ENCODE assay signal across 38 cellular contexts in the genomic region with DNA sequence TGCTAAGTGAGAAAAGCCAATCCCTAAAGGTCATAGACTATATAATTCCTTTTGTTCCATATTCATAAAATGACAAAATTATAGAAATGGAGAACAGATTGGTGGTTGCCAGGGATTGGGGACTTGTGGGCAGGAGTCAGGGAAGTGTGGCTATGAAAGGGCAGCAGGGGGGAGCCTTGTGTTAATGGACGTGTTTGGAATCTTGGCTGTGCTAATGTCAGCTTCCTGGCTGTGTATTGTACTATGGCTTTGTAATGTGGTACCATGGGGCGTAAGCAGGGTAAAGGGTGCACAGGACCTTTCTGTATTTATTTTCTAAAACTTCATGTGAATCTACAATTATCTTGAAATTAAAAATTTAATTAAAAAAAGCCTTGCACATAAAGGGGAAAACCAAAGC.
"Had no signal": no experiment of that assay in that cellular context is flagged by ENCODE, and none has a peak within 500 bp of the region (broad histone marks: within the 10 kb centered on the region; RNA-seq: fewer than 3 reads in every experiment).

No MANE protein-coding gene starts in this region.

- H3K9me3 Mint-ChIP-seq: activated CD4-positive, alpha-beta memory T cell treated with anti-CD3 and anti-CD28 coated beads, Interleukin-2, amount 10 ng/mL, durations not matched to agents 7 days and 5 days; activated CD4-positive, alpha-beta T cell treated with anti-CD3 and anti-CD28 coated beads, Interleukin-2, amount 10 ng/mL, durations not matched to agents 7 days and 5 days; activated naive CD4-positive, alpha-beta T cell treated with anti-CD3 and anti-CD28 coated beads for 36 hours; activated naive CD4-positive, alpha-beta T cell treated with anti-CD3 and anti-CD28 coated beads, Interleukin-2, amount 50 U/mL, for 24 hours; activated naive CD8-positive, alpha-beta T cell treated with anti-CD3 and anti-CD28 coated beads, Interleukin-2, amount 10 ng/mL, durations not matched to agents 7 days and 5 days; activated naive CD8-positive, alpha-beta T cell treated with anti-CD3 and anti-CD28 coated beads, Interleukin-2, amount 50 U/mL, for 24 hours; activated T-cell treated with anti-CD3 and anti-CD28 coated beads, Interleukin-2, amount 50 U/mL, for 24 hours; activated T-helper 2 cell treated with anti-CD3 and anti-CD28 coated beads, Interferon-gamma antibody, Interleukin-2, Interleukin-4, amounts not matched to agents 10 μg/mL and 5 μg/mL and 100 μg/mL, durations not matched to agents 14 hours and 24 hours and 36 hours; central memory CD8-positive, alpha-beta T cell; T-helper 1 cell treated with Interleukin-12 subunit alpha and Interleukin-12 subunit beta and Interleukin-4 antibody, amounts not matched to agents 30 μg/mL and 1 μg/mL, for 36 hours; T-helper 2 cell treated with Interferon-gamma antibody and Interleukin-4, amounts not matched to agents 5 μg/mL and 100 μg/mL, for 36 hours; WTC11 had no signal

- H3K27ac ChIP-seq: ascending aorta, brain microvascular endothelial cell, breast epithelium, WERI-Rb-1 had no signal

- H3K4me1 Mint-ChIP-seq: activated CD4-positive, alpha-beta memory T cell treated with anti-CD3 and anti-CD28 coated beads, Interleukin-2, amount 10 ng/mL, durations not matched to agents 7 days and 5 days; activated CD4-positive, alpha-beta T cell treated with anti-CD3 and anti-CD28 coated beads for 36 hours; activated CD4-positive, alpha-beta T cell treated with anti-CD3 and anti-CD28 coated beads, Interleukin-2, amount 10 ng/mL, durations not matched to agents 7 days and 5 days; activated CD8-positive, alpha-beta memory T cell treated with anti-CD3 and anti-CD28 coated beads, Interleukin-2, amount 10 ng/mL, durations not matched to agents 7 days and 5 days; activated naive CD4-positive, alpha-beta T cell treated with anti-CD3 and anti-CD28 coated beads, Interleukin-2, amount 50 U/mL, for 24 hours; activated naive CD8-positive, alpha-beta T cell treated with anti-CD3 and anti-CD28 coated beads, Interleukin-2, amount 10 ng/mL, durations not matched to agents 7 days and 5 days; activated naive CD8-positive, alpha-beta T cell treated with anti-CD3 and anti-CD28 coated beads, Interleukin-2, amount 50 U/mL, for 24 hours; central memory CD8-positive, alpha-beta T cell had no signal

- H3K4me3 Mint-ChIP-seq: activated CD4-positive, alpha-beta memory T cell treated with anti-CD3 and anti-CD28 coated beads, Interleukin-2, amount 10 ng/mL, durations not matched to agents 7 days and 5 days; activated CD4-positive, alpha-beta T cell treated with anti-CD3 and anti-CD28 coated beads for 36 hours; activated CD4-positive, alpha-beta T cell treated with anti-CD3 and anti-CD28 coated beads, Interleukin-2, amount 10 ng/mL, durations not matched to agents 7 days and 5 days; activated CD8-positive, alpha-beta memory T cell treated with anti-CD3 and anti-CD28 coated beads, Interleukin-2, amount 10 ng/mL, durations not matched to agents 7 days and 5 days; activated CD8-positive, alpha-beta T cell treated with anti-CD3 and anti-CD28 coated beads, Interleukin-2, amount 10 ng/mL, durations not matched to agents 7 days and 5 days; activated naive CD4-positive, alpha-beta T cell treated with anti-CD3 and anti-CD28 coated beads for 36 hours; activated naive CD4-positive, alpha-beta T cell treated with anti-CD3 and anti-CD28 coated beads, Interleukin-2, amount 50 U/mL, for 24 hours; activated naive CD8-positive, alpha-beta T cell; activated naive CD8-positive, alpha-beta T cell treated with anti-CD3 and anti-CD28 coated beads, Interleukin-2, amount 10 ng/mL, durations not matched to agents 7 days and 5 days; activated naive CD8-positive, alpha-beta T cell treated with anti-CD3 and anti-CD28 coated beads, Interleukin-2, amount 50 U/mL, for 24 hours; activated T-cell treated with anti-CD3 and anti-CD28 coated beads, Interleukin-2, amount 50 U/mL, for 24 hours; central memory CD8-positive, alpha-beta T cell; T-helper 1 cell treated with Interleukin-12 subunit alpha and Interleukin-12 subunit beta and Interleukin-4 antibody, amounts not matched to agents 30 μg/mL and 1 μg/mL, for 36 hours; T-helper 2 cell treated with Interferon-gamma antibody and Interleukin-4, amounts not matched to agents 5 μg/mL and 100 μg/mL, for 36 hours; WTC11 had no signal

- H3K4me1 ChIP-seq: ascending aorta, breast epithelium had no signal

- H3K36me3 Mint-ChIP-seq: activated CD8-positive, alpha-beta memory T cell treated with anti-CD3 and anti-CD28 coated beads, Interleukin-2, amount 10 ng/mL, durations not matched to agents 7 days and 5 days; activated naive CD4-positive, alpha-beta T cell treated with anti-CD3 and anti-CD28 coated beads, Interleukin-2, amount 50 U/mL, for 24 hours; activated naive CD8-positive, alpha-beta T cell; activated naive CD8-positive, alpha-beta T cell treated with anti-CD3 and anti-CD28 coated beads, Interleukin-2, amount 10 ng/mL, durations not matched to agents 7 days and 5 days; WTC11 had no signal

- H3K27me3 Mint-ChIP-seq: activated CD4-positive, alpha-beta memory T cell treated with anti-CD3 and anti-CD28 coated beads, Interleukin-2, amount 10 ng/mL, durations not matched to agents 7 days and 5 days; activated CD4-positive, alpha-beta T cell treated with anti-CD3 and anti-CD28 coated beads, Interleukin-2, amount 10 ng/mL, durations not matched to agents 7 days and 5 days; activated CD8-positive, alpha-beta memory T cell treated with anti-CD3 and anti-CD28 coated beads, Interleukin-2, amount 10 ng/mL, durations not matched to agents 7 days and 5 days; activated naive CD8-positive, alpha-beta T cell had no signal

- ATAC-seq: activated CD4-positive, alpha-beta T cell treated with anti-CD3 and anti-CD28 coated beads for 36 hours; activated CD4-positive, CD25-positive, alpha-beta regulatory T cell treated with anti-CD3 and anti-CD28 coated beads, Interleukin-2, amount 50 U/mL, for 24 hours; activated CD8-positive, alpha-beta memory T cell treated with anti-CD3 and anti-CD28 coated beads, Interleukin-2, amount 10 ng/mL, durations not matched to agents 7 days and 5 days; activated CD8-positive, alpha-beta T cell treated with anti-CD3 and anti-CD28 coated beads, Interleukin-2, amount 10 ng/mL, durations not matched to agents 7 days and 5 days; activated naive CD8-positive, alpha-beta T cell treated with anti-CD3 and anti-CD28 coated beads, Interleukin-2, amount 50 U/mL, for 24 hours; WTC11 had no signal

- H3K27ac Mint-ChIP-seq: activated CD4-positive, alpha-beta memory T cell treated with anti-CD3 and anti-CD28 coated beads, Interleukin-2, amount 10 ng/mL, durations not matched to agents 7 days and 5 days; activated CD4-positive, alpha-beta T cell treated with anti-CD3 and anti-CD28 coated beads for 36 hours; activated CD4-positive, alpha-beta T cell treated with anti-CD3 and anti-CD28 coated beads, Interleukin-2, amount 10 ng/mL, durations not matched to agents 7 days and 5 days; activated CD8-positive, alpha-beta memory T cell treated with anti-CD3 and anti-CD28 coated beads, Interleukin-2, amount 10 ng/mL, durations not matched to agents 7 days and 5 days; activated CD8-positive, alpha-beta T cell treated with anti-CD3 and anti-CD28 coated beads, Interleukin-2, amount 10 ng/mL, durations not matched to agents 7 days and 5 days; activated naive CD4-positive, alpha-beta T cell treated with anti-CD3 and anti-CD28 coated beads for 36 hours; activated naive CD4-positive, alpha-beta T cell treated with anti-CD3 and anti-CD28 coated beads, Interleukin-2, amount 50 U/mL, for 24 hours; activated naive CD8-positive, alpha-beta T cell; activated naive CD8-positive, alpha-beta T cell treated with anti-CD3 and anti-CD28 coated beads, Interleukin-2, amount 10 ng/mL, durations not matched to agents 7 days and 5 days; activated naive CD8-positive, alpha-beta T cell treated with anti-CD3 and anti-CD28 coated beads, Interleukin-2, amount 50 U/mL, for 24 hours; activated T-cell treated with anti-CD3 and anti-CD28 coated beads, Interleukin-2, amount 50 U/mL, for 24 hours; activated T-helper 2 cell treated with anti-CD3 and anti-CD28 coated beads, Interferon-gamma antibody, Interleukin-2, Interleukin-4, amounts not matched to agents 10 μg/mL and 5 μg/mL and 100 μg/mL, durations not matched to agents 14 hours and 24 hours and 36 hours; T-helper 1 cell treated with Interleukin-12 subunit alpha and Interleukin-12 subunit beta and Interleukin-4 antibody, amounts not matched to agents 30 μg/mL and 1 μg/mL, for 36 hours; T-helper 2 cell treated with Interferon-gamma antibody and Interleukin-4, amounts not matched to agents 5 μg/mL and 100 μg/mL, for 36 hours; WTC11 had no signal

- H3K36me3 ChIP-seq: ascending aorta, brain microvascular endothelial cell, breast epithelium, WERI-Rb-1 had no signal

- H3K9me3 ChIP-seq: ascending aorta, breast epithelium had no signal

- H3K27me3 ChIP-seq: ascending aorta, brain microvascular endothelial cell, breast epithelium had no signal

- DNase-seq: activated CD4-positive, alpha-beta memory T cell treated with anti-CD3 and anti-CD28 coated beads, Interleukin-2, amount 10 ng/mL, durations not matched to agents 7 days and 5 days; activated CD4-positive, alpha-beta T cell treated with anti-CD3 and anti-CD28 coated beads for 1 hour; activated CD4-positive, alpha-beta T cell treated with anti-CD3 and anti-CD28 coated beads for 36 hours; activated CD4-positive, alpha-beta T cell treated with anti-CD3 and anti-CD28 coated beads for 48 hours; activated CD4-positive, alpha-beta T cell treated with anti-CD3 and anti-CD28 coated beads, Interleukin-2, amount 10 ng/mL, durations not matched to agents 7 days and 5 days; activated CD4-positive, alpha-beta T cell treated with anti-CD3 and anti-CD28 coated beads, Interleukin-2, amount 50 U/mL, for 48 hours; activated CD4-positive, CD25-positive, alpha-beta regulatory T cell; activated CD8-positive, alpha-beta memory T cell treated with anti-CD3 and anti-CD28 coated beads for 24 hours; activated CD8-positive, alpha-beta memory T cell treated with anti-CD3 and anti-CD28 coated beads, Interleukin-2, amount 10 ng/mL, durations not matched to agents 7 days and 5 days; activated CD8-positive, alpha-beta memory T cell treated with anti-CD3 and anti-CD28 coated beads, Interleukin-2, amount 50 U/mL, for 48 hours; activated CD8-positive, alpha-beta T cell treated with anti-CD3 and anti-CD28 coated beads, Interleukin-2, amount 10 ng/mL, durations not matched to agents 7 days and 5 days; activated effector memory CD4-positive, alpha-beta T cell treated with Interleukin-2 at 50 U/mL for 16 hours; activated gamma-delta T cell; activated naive CD4-positive, alpha-beta T cell treated with anti-CD3 and anti-CD28 coated beads for 36 hours; activated naive CD8-positive, alpha-beta T cell treated with anti-CD3 and anti-CD28 coated beads, Interleukin-2, amount 10 ng/mL, durations not matched to agents 7 days and 5 days; activated naive CD8-positive, alpha-beta T cell treated with anti-CD3 and anti-CD28 coated beads, Interleukin-2, amount 50 U/mL, for 24 hours; activated T-cell treated with anti-CD3 and anti-CD28 coated beads, Interleukin-2, amount 50 U/mL, for 24 hours; activated T-cell treated with anti-CD3 and anti-CD28 coated beads, Interleukin-2, amount 50 U/mL, for 48 hours; amygdala; anterior cingulate cortex; brain microvascular endothelial cell; caudate nucleus; cerebellar nuclear complex; SW 1271; T-helper 1 cell; T-helper 2 cell; T-helper 9 cell; WERI-Rb-1 had no signal

- H3K4me3 ChIP-seq: ascending aorta, breast epithelium had no signal
